In genomic region chr6:138569970-138570715, GRCh38 we compare ENCODE assay signal across 15 cellular contexts.
DNase-seq lines count a peak whose midpoint lies in the region; ATAC-seq, FAIRE-seq and TF ChIP-seq lines count a peak whose summit lies in the region.
"Had no signal": no experiment of that assay in that cellular context is flagged by ENCODE, and none has a peak within 500 bp of the region (broad histone marks: within the 10 kb centered on the region; RNA-seq: fewer than 3 reads in every experiment).

No MANE protein-coding gene starts in this region.

- H3K4me1 ChIP-seq in HepG2 (ENCODE audit: insufficient read depth, low read length) (peaks cover 56% of the 10 kb centered on the region), right lobe of liver (peaks cover 0 to 26% (median 1%) of the 10 kb centered on the region in 4 donors), muscle layer of duodenum (ENCODE audit: control insufficient read depth in 1 of 2, insufficient read depth in 2 of 2, low read length in 2 of 2) (peaks cover 0 to 6% of the 10 kb centered on the region in 2 donors)

- no peaks in the 10 kb centered on the region for H4K20me1 ChIP-seq in HepG2 (ENCODE audit: insufficient read depth, low read length)

- no peaks in the 10 kb centered on the region for H3K36me3 ChIP-seq in HepG2 (replicated peaks in 1 of 2; ENCODE audit: control insufficient read depth in 1 of 2, insufficient read depth in 2 of 2, low read length in 2 of 2)
- no peaks in the 10 kb centered on the region for H3K36me3 ChIP-seq in right lobe of liver
- H3K36me3 ChIP-seq in muscle layer of duodenum (ENCODE audit: control insufficient read depth in 1 of 2, insufficient read depth in 2 of 2, low read length in 2 of 2) = no peaks in the 10 kb centered on the region

- in situ Hi-C loops in HepG2 (cut with HindIII; ENCODE audit: extremely low pct_ligation_motif_present, low pct_unique_long_range_greater_than_20kb) = no loop called here

- H3K4me2 ChIP-seq in HepG2 (ENCODE audit: low read depth, low read length) = peak overlapping the region; percentile 86

- peak; percentile 52 to 82; a peak in 3 of 4 replicates for TF ChIP-seq POLR2A in HepG2 (IDR thresholded peaks at IDR 0.05; ENCODE audit: insufficient read depth in 1 of 2, low read depth in 2 of 2, low read length in 2 of 2)
- no peak for TF ChIP-seq POLR2A in right lobe of liver (IDR thresholded peaks at IDR 0.05)

- H2AFZ ChIP-seq in HepG2 (ENCODE audit: low read length) = peak overlapping the region; percentile 2

- no peak for TF ChIP-seq CTCF in HepG2 (CRISPR knock-in tag; IDR thresholded peaks at IDR 0.05)
- no peak for TF ChIP-seq CTCF in right lobe of liver (IDR thresholded peaks at IDR 0.05)
- no peak for TF ChIP-seq CTCF in choroid plexus epithelial cell (conservative IDR thresholded peaks at IDR 0.05; ENCODE audit: low read depth, low read length)

- WGBS in HepG2 (ENCODE audit: low lambda C conversion rate) = 2% methylated on average over 6 of the region's 6 CpGs
- WGBS in right lobe of liver (ENCODE audit: insufficient coverage, low coverage, low lambda C conversion rate, missing lambda C conversion rate) = 75% methylated on average over 6 of the region's 6 CpGs

- FAIRE-seq in HepG2 (lab: Jason Lieb, UNC) = peak; percentile 89

- intact Hi-C loops in HepG2 (cut with micrococcal nuclease; ENCODE audit: unreplicated experiment) = loop anchor here (2.0 to 5.0 kb wide), 2 partner anchors 15 to 63 kb away; no protein-coding TSS in a partner anchor
- intact Hi-C loops in right lobe of liver (cut with DNase I) = no loop called here

- peak overlapping the region; percentile 60 to 84 (median 64) for H3K4me3 ChIP-seq in HepG2 (replicated peaks in 1 of 3; ENCODE audit: insufficient read depth in 1 of 3, low read depth in 2 of 3, low read length in 3 of 3)
- no peak overlapping the region for H3K4me3 ChIP-seq in right lobe of liver
- H3K4me3 ChIP-seq in choroid plexus epithelial cell (ENCODE audit: low read depth, low read length) = peak overlapping the region; percentile 26
- peak overlapping the region; percentile 59 to 61 for H3K4me3 ChIP-seq in muscle layer of duodenum (ENCODE audit: low read depth in 1 of 2, low read length in 2 of 2)

- H3K27ac ChIP-seq in HepG2 (ENCODE audit: extremely low read length, insufficient read depth, low read length) (peak overlapping the region; percentile 79), right lobe of liver (no peak overlapping the region), muscle layer of duodenum (ENCODE audit: low read length) (peak overlapping the region; percentile 17)

- peak overlapping the region; percentile 78 for H3K9ac ChIP-seq in HepG2 (ENCODE audit: insufficient read depth, low read depth, low read length)

- ATAC-seq in HepG2 = peak; percentile 31
- no peak for ATAC-seq in right lobe of liver
- no peak for ATAC-seq in HG03354 (IDR thresholded peaks at IDR 0.05; ENCODE audit: poor library complexity, severe bottlenecking, unreplicated experiment)
- ATAC-seq: activated CD4-positive, alpha-beta T cell treated with anti-CD3 and anti-CD28 coated beads for 36 hours had no signal

- CTCF ChIA-PET in HepG2 (lab: Yijun Ruan, JAX; ENCODE audit: low intra/inter-chr PET ratio, low total read pairs) = no interaction called here

- TF ChIP-seq EP300 in HepG2 (IDR thresholded peaks at IDR 0.05; ENCODE audit: low read depth in 2 of 2, low read length in 2 of 2) = peak; percentile 42 to 48; a peak in 1 of 4 replicates
- TF ChIP-seq EP300 in HepG2 (CRISPR knock-in tag; IDR thresholded peaks at IDR 0.05; ENCODE audit: borderline replicate concordance) = peak; percentile 47; the same call in 1 of the 2 replicates

- peak; percentile 94 for DNase-seq in HepG2 (ENCODE audit: low spot score)
- DNase-seq in right lobe of liver = no peak
- no peak for DNase-seq in choroid plexus epithelial cell (ENCODE audit: low read depth)
- DNase-seq in ureter (ENCODE audit: low spot score) = no peak
- DNase-seq in SKM-1 treated with dmso at 0.1 percent for 144 hours (lab: John Stamatoyannopoulos, UW; ENCODE audit: unreplicated experiment) = no peak
- no peak for DNase-seq in NCI-H2196 (lab: John Stamatoyannopoulos, UW; ENCODE audit: unreplicated experiment)
- DNase-seq: activated CD4-positive, alpha-beta T cell treated with anti-CD3 and anti-CD28 coated beads for 36 hours; activated CD8-positive, alpha-beta memory T cell treated with anti-CD3 and anti-CD28 coated beads, Interleukin-2, amount 50 U/mL, for 48 hours; activated naive CD4-positive, alpha-beta T cell treated with anti-CD3 and anti-CD28 coated beads, Interleukin-2, amount 50 U/mL, for 16 hours; KG1; NCI-H524 treated with DMSO at 0.1 percent for 48 hours; stimulated activated naive CD4-positive, alpha-beta T cell; T-helper 2 cell had no signal

- no peaks in the 10 kb centered on the region for H3K9me3 ChIP-seq in HepG2 (ENCODE audit: low read length)
- no peaks in the 10 kb centered on the region for H3K9me3 ChIP-seq in right lobe of liver
- H3K9me3 ChIP-seq in muscle layer of duodenum (ENCODE audit: control insufficient read depth in 1 of 2, low read length in 2 of 2) = no peaks in the 10 kb centered on the region

- H3K27me3 ChIP-seq in HepG2 (ENCODE audit: control insufficient read depth in 1 of 2, insufficient read depth in 2 of 2, low read length in 2 of 2) (no peaks in the 10 kb centered on the region; a peak in 2 of 5 replicates), right lobe of liver (no peaks in the 10 kb centered on the region), muscle layer of duodenum (ENCODE audit: low read depth, low read length) (no peaks in the 10 kb centered on the region)

- TSS peak; percentile 99 for BruUV-seq in HepG2 (replicated peaks; lab: Mats Ljungman, UMichigan)

- POLR2A ChIA-PET in HepG2 (lab: Yijun Ruan, JAX) = interaction anchor here (0.7 to 6.9 kb wide), 10 partner anchors 10 to 70 kb away, joined by 3 to 121 read pairs (median 18); no protein-coding TSS in a partner anchor

- peaks cover 70% of the 10 kb centered on the region for H3K79me2 ChIP-seq in HepG2 (ENCODE audit: insufficient read depth, low read length)

- TF ChIP-seq RAD21 in HepG2 (CRISPR knock-in tag; IDR thresholded peaks at IDR 0.05) = no peak

TF ChIP-seq in HepG2, 621 proteins besides CTCF, POLR2A, EP300 and RAD21 (continues in another document):
- TF ChIP-seq KAT8 (CRISPR knock-in tag; IDR thresholded peaks at IDR 0.05) (peak; percentile 24), ZSCAN30 (CRISPR knock-in tag; IDR thresholded peaks at IDR 0.05) (no peak), ZFP36L1 (CRISPR knock-in tag; IDR thresholded peaks at IDR 0.05) (no peak), DMAP1 (CRISPR knock-in tag; IDR thresholded peaks at IDR 0.05) (no peak; the same call in 1 of the 2 replicates), MXD1 (CRISPR knock-in tag; IDR thresholded peaks at IDR 0.05) (no peak), U2AF1 (optimal IDR thresholded peaks at IDR 0.05; ENCODE audit: low read depth, low read length) (no peak), MEIS1 (CRISPR knock-in tag; IDR thresholded peaks at IDR 0.05; ENCODE audit: borderline replicate concordance) (no peak), ZNF672 (CRISPR knock-in tag; IDR thresholded peaks at IDR 0.05) (no peak), CREM (IDR thresholded peaks at IDR 0.05) (peak; percentile 52), CREM (CRISPR knock-in tag; IDR thresholded peaks at IDR 0.05) (no peak), ZNF326 (CRISPR knock-in tag; IDR thresholded peaks at IDR 0.05; ENCODE audit: borderline replicate concordance) (no peak), MAF1 (CRISPR knock-in tag; IDR thresholded peaks at IDR 0.05; ENCODE audit: borderline replicate concordance) (no peak), ZNF510 (CRISPR knock-in tag; IDR thresholded peaks at IDR 0.05; ENCODE audit: low read depth) (no peak), SMC3 (IDR thresholded peaks at IDR 0.05; ENCODE audit: low read length) (no peak), NR2C2 (CRISPR knock-in tag; IDR thresholded peaks at IDR 0.05; ENCODE audit: borderline replicate concordance) (peak; percentile 27; the same call in 1 of the 2 replicates), EED (CRISPR knock-in tag; IDR thresholded peaks at IDR 0.05) (no peak), EHMT2 (IDR thresholded peaks at IDR 0.05; ENCODE audit: borderline replicate concordance, low read depth, low read length) (no peak), ZSCAN20 (CRISPR knock-in tag; IDR thresholded peaks at IDR 0.05; ENCODE audit: borderline replicate concordance) (no peak), PITX1 (CRISPR knock-in tag; IDR thresholded peaks at IDR 0.05) (no peak)
- TF ChIP-seq, protein P1, sequence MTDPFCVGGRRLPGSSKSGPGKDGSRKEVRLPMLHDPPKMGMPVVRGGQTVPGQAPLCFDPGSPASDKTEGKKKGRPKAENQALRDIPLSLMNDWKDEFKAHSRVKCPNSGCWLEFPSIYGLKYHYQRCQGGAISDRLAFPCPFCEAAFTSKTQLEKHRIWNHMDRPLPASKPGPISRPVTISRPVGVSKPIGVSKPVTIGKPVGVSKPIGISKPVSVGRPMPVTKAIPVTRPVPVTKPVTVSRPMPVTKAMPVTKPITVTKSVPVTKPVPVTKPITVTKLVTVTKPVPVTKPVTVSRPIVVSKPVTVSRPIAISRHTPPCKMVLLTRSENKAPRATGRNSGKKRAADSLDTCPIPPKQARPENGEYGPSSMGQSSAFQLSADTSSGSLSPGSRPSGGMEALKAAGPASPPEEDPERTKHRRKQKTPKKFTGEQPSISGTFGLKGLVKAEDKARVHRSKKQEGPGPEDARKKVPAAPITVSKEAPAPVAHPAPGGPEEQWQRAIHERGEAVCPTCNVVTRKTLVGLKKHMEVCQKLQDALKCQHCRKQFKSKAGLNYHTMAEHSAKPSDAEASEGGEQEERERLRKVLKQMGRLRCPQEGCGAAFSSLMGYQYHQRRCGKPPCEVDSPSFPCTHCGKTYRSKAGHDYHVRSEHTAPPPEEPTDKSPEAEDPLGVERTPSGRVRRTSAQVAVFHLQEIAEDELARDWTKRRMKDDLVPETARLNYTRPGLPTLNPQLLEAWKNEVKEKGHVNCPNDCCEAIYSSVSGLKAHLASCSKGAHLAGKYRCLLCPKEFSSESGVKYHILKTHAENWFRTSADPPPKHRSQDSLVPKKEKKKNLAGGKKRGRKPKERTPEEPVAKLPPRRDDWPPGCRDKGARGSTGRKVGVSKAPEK (CRISPR knock-in tag; IDR thresholded peaks at IDR 0.05; ENCODE audit: borderline replicate concordance) = peak; percentile 15; the same call in 1 of the 2 replicates

Comparison
In these comparisons a context has a peak if more than half of its experiments do, and no peak if none do; other contexts are left out.
1. H3K27ac ChIP-seq: peak in HepG2 (single experiment) and muscle layer of duodenum (single experiment); none in right lobe of liver (0 of 3).
2. H3K4me3 ChIP-seq: peak in HepG2 (3 of 3), choroid plexus epithelial cell (single experiment) and muscle layer of duodenum (2 of 2); none in right lobe of liver (0 of 3).